Comparison of ENCODE assay signal across 11 cellular contexts in genomic region chr17:63694974-63695773, GRCh38. TPM values are rescaled to one million over a fixed set of nuclear protein-coding genes. Genes with fewer than 3 reads are reported as not detected.
DNase-seq lines count a peak whose midpoint lies in the region; ATAC-seq, FAIRE-seq and TF ChIP-seq lines count a peak whose summit lies in the region.
"Had no signal": no experiment of that assay in that cellular context is flagged by ENCODE, and none has a peak within 500 bp of the region (broad histone marks: within the 10 kb centered on the region; RNA-seq: fewer than 3 reads in every experiment).

No MANE protein-coding gene starts in this region.

- H3K27ac ChIP-seq in heart right ventricle (peak overlapping the region in 2 of 10 donors; percentile 36 to 41), transverse colon (peak overlapping the region in 2 of 4 donors; percentile 19 to 27), pancreas (no peak overlapping the region)
- H3K27ac ChIP-seq: upper lobe of right lung had no signal

- H3K4me1 Mint-ChIP-seq in CD14-positive monocyte (peaks cover 46% of the 10 kb centered on the region), immature natural killer cell (peaks cover 50 to 56% of the 10 kb centered on the region in 2 donors)
- peaks cover 33% of the 10 kb centered on the region for H3K4me1 Mint-ChIP-seq in activated CD4-positive, alpha-beta memory T cell treated with anti-CD3 and anti-CD28 coated beads, Interleukin-2, amount 10 ng/mL, durations not matched to agents 7 days and 5 days

- no peak for TF ChIP-seq POLR2A in transverse colon (IDR thresholded peaks at IDR 0.05)

- peaks cover 60 to 81% of the 10 kb centered on the region in 2 donors for H3K36me3 Mint-ChIP-seq in CD14-positive monocyte
- peaks cover 64% of the 10 kb centered on the region for H3K36me3 Mint-ChIP-seq in activated CD4-positive, alpha-beta memory T cell treated with anti-CD3 and anti-CD28 coated beads, Interleukin-2, amount 10 ng/mL, durations not matched to agents 7 days and 5 days (ENCODE audit: low read depth)
- H3K36me3 Mint-ChIP-seq in immature natural killer cell = peaks cover 3 to 22% (median 4%) of the 10 kb centered on the region in 3 donors

- CTCF ChIA-PET in activated CD4-positive, alpha-beta memory T cell treated with anti-CD3 and anti-CD28 coated beads, Interleukin-2, amount 10 ng/mL, durations not matched to agents 7 days and 5 days (lab: Charles Lee) = interaction anchor here (0.7 to 5.3 kb wide), 3 partner anchors 9 to 270 kb away, joined by 5 to 65 read pairs (median 9); no protein-coding TSS in a partner anchor

- H3K4me1 ChIP-seq in heart right ventricle (peaks cover under 1 to 50% (median 21%) of the 10 kb centered on the region in 9 donors), transverse colon (peaks cover 7 to 27% (median 13%) of the 10 kb centered on the region in 4 donors), pancreas (no peaks in the 10 kb centered on the region)

- H3K4me3 ChIP-seq in heart right ventricle = no peak overlapping the region
- H3K4me3 ChIP-seq in transverse colon = no peak overlapping the region
- H3K4me3 ChIP-seq in pancreas = no peak overlapping the region
- H3K4me3 ChIP-seq: lung, upper lobe of right lung had no signal

- DNase-seq in CD14-positive monocyte (ENCODE audit: low spot score) (no peak), GM13977 (ENCODE audit: low spot score) (peak; percentile 53), immature natural killer cell (peak in 1 of 3 donors; percentile 22), islet precursor cell (no peak), heart right ventricle (no peak), transverse colon (no peak), pancreas (no peak)
- no peak for DNase-seq in activated CD4-positive, alpha-beta memory T cell treated with anti-CD3 and anti-CD28 coated beads, Interleukin-2, amount 10 ng/mL, durations not matched to agents 7 days and 5 days
- DNase-seq: effector CD4-positive, alpha-beta T cell; upper lobe of right lung had no signal

- in situ Hi-C loops in GM13977 (cut with MboI; ENCODE audit: low pct_unique_long_range_greater_than_20kb, low sequenced_read_pairs, unreplicated experiment) (no loop called here), transverse colon (cut with MboI; ENCODE audit: low pct_ligation_motif_present in 1 of 4, low pct_unique_long_range_greater_than_20kb in 1 of 4, low sequenced_read_pairs in 3 of 4) (no loop called here)

- POLR2A ChIA-PET in activated CD4-positive, alpha-beta memory T cell treated with anti-CD3 and anti-CD28 coated beads, Interleukin-2, amount 10 ng/mL, durations not matched to agents 7 days and 5 days (lab: Charles Lee) = interaction anchor here (0.6 to 12.5 kb wide), 11 partner anchors 8 to 450 kb away, joined by 3 to 178 read pairs (median 5); partner anchors contain the start of genes CCDC47, DDX42, MAP3K3 and STRADA

- no peak for FAIRE-seq in pancreas (lab: Jason Lieb, UNC)

- H3K9me3 ChIP-seq in heart right ventricle (no peaks in the 10 kb centered on the region), transverse colon (no peaks in the 10 kb centered on the region), pancreas (no peaks in the 10 kb centered on the region)
- H3K9me3 ChIP-seq: upper lobe of right lung had no signal

- H3K27me3 ChIP-seq in heart right ventricle (no peaks in the 10 kb centered on the region), transverse colon (peaks cover 7% of the 10 kb centered on the region), pancreas (no peaks in the 10 kb centered on the region)
- H3K27me3 ChIP-seq: upper lobe of right lung had no signal

- peaks cover 0 to 83% (median 48%) of the 10 kb centered on the region in 9 donors for H3K36me3 ChIP-seq in heart right ventricle
- H3K36me3 ChIP-seq in transverse colon = peaks cover 0 to 15% (median 7%) of the 10 kb centered on the region in 4 donors
- H3K36me3 ChIP-seq in pancreas = peaks cover 2 to 26% (median 23%) of the 10 kb centered on the region in 3 donors

- H3K4me3 Mint-ChIP-seq in CD14-positive monocyte = peak overlapping the region in 1 of 2 donors; percentile 49
- peak overlapping the region; percentile 13 for H3K4me3 Mint-ChIP-seq in activated CD4-positive, alpha-beta memory T cell treated with anti-CD3 and anti-CD28 coated beads, Interleukin-2, amount 10 ng/mL, durations not matched to agents 7 days and 5 days
- H3K4me3 Mint-ChIP-seq in immature natural killer cell = peak overlapping the region; percentile 42 to 97 (median 55)

- WGBS in heart right ventricle, 2 donors = 82 to 83% methylated on average over 15 of the region's 15 CpGs
- 76 to 77% methylated on average over 9 to 14 of the region's 15 CpGs for WGBS in transverse colon (ENCODE audit: low coverage in 1 of 2), 2 donors
- WGBS in pancreas, 2 donors = 86 to 91% methylated on average over 15 of the region's 15 CpGs

- TF ChIP-seq CTCF in CD14-positive monocyte (IDR thresholded peaks at IDR 0.05) (no peak), GM13977 (IDR thresholded peaks at IDR 0.05; ENCODE audit: extremely low read depth, insufficient read depth, missing control alignments) (no peak), heart right ventricle (IDR thresholded peaks at IDR 0.05) (no peak), transverse colon (IDR thresholded peaks at IDR 0.05) (no peak), pancreas (IDR thresholded peaks at IDR 0.05) (no peak)

- TF ChIP-seq EP300 in transverse colon (IDR thresholded peaks at IDR 0.05; ENCODE audit: low read depth) = no peak

- intact Hi-C loops in CD14-positive monocyte (cut with micrococcal nuclease) = loop anchor here (5.0 to 10.0 kb wide), 8 partner anchors 43 to 147 kb away; partner anchors contain the start of genes CCDC47 (in 2 of the 2), DDX42 (in 2 of the 2), DCAF7 (in 1 of the 2) and FTSJ3 (in 1 of the 2)
- intact Hi-C loops in heart right ventricle (cut with DNase I) = loop anchor here in 2 of 10 donors (10.0 kb wide), 3 partner anchors 70 to 270 kb away; partner anchors contain the start of gene MAP3K3 (in 1 of the 2)
- intact Hi-C loops in transverse colon (cut with DNase I; ENCODE audit: low total_unique reads) = loop anchor here (10.0 kb wide), 1 partner anchor 70 kb away; the partner anchor contains the start of gene MAP3K3
- intact Hi-C loops in pancreas (cut with DNase I) = no loop called here

- H3K27me3 Mint-ChIP-seq in CD14-positive monocyte (ENCODE audit: low read depth in 3 of 3) (peaks cover 0 to 3% (median 0%) of the 10 kb centered on the region in 3 donors), immature natural killer cell (ENCODE audit: low read depth in 3 of 3) (peaks cover 25 to 49% (median 27%) of the 10 kb centered on the region in 3 donors)
- H3K27me3 Mint-ChIP-seq in activated CD4-positive, alpha-beta memory T cell treated with anti-CD3 and anti-CD28 coated beads, Interleukin-2, amount 10 ng/mL, durations not matched to agents 7 days and 5 days = no peaks in the 10 kb centered on the region

- ATAC-seq in heart right ventricle (no peak), pancreas (no peak)
- ATAC-seq: upper lobe of right lung had no signal

- H3K27ac Mint-ChIP-seq in CD14-positive monocyte (peak overlapping the region; percentile 73 to 90 (median 79)), immature natural killer cell (peak overlapping the region; percentile 80 to 99 (median 90))
- peak overlapping the region; percentile 65 for H3K27ac Mint-ChIP-seq in activated CD4-positive, alpha-beta memory T cell treated with anti-CD3 and anti-CD28 coated beads, Interleukin-2, amount 10 ng/mL, durations not matched to agents 7 days and 5 days

- no peaks in the 10 kb centered on the region for H3K9me3 Mint-ChIP-seq in CD14-positive monocyte
- no peaks in the 10 kb centered on the region for H3K9me3 Mint-ChIP-seq in activated CD4-positive, alpha-beta memory T cell treated with anti-CD3 and anti-CD28 coated beads, Interleukin-2, amount 10 ng/mL, durations not matched to agents 7 days and 5 days
- H3K9me3 Mint-ChIP-seq in immature natural killer cell = no peaks in the 10 kb centered on the region

RNA-seq across cellular contexts. Expression of gene LIMD2, which starts 4.8 kb away (rescaled TPM):
- 100 to 1,000 TPM; 315 to 334 TPM for polyA plus RNA-seq in CD14-positive monocyte
- total RNA-seq in activated CD4-positive, alpha-beta memory T cell treated with anti-CD3 and anti-CD28 coated beads, Interleukin-2, amount 10 ng/mL, durations not matched to agents 7 days and 5 days = 100 to 1,000 TPM; 394 to 401 TPM
- 100 to 1,000 TPM; 273 to 573 (median 404) TPM for polyA plus RNA-seq in immature natural killer cell
- total RNA-seq in heart right ventricle = 10 to 100 TPM in 1 of 10 donors, 1 to 10 TPM in 9; 1.8 to 30.6 (median 3.3) TPM
- 10 to 100 TPM in 1 of 2 donors, 1 to 10 TPM in 1; 8.2 to 10.0 TPM for polyA plus RNA-seq in heart right ventricle
- total RNA-seq in transverse colon = 10 to 100 TPM in 2 of 4 donors, 1 to 10 TPM in 2; 5.3 to 30.7 (median 12.2) TPM
- total RNA-seq in pancreas = 10 to 100 TPM in 1 of 6 donors, 1 to 10 TPM in 5; 1.4 to 15.9 (median 4.7) TPM
- 10 to 100 TPM; 10.9 to 16.6 TPM for polyA plus RNA-seq in pancreas

RNA-seq across cellular contexts. Expression of gene STRADA, which starts 46.4 kb away (rescaled TPM):
- polyA plus RNA-seq in CD14-positive monocyte = 10 to 100 TPM; 12.5 to 19.8 TPM
- total RNA-seq in activated CD4-positive, alpha-beta memory T cell treated with anti-CD3 and anti-CD28 coated beads, Interleukin-2, amount 10 ng/mL, durations not matched to agents 7 days and 5 days = 10 to 100 TPM; 53.1 to 59.4 TPM
- polyA plus RNA-seq in immature natural killer cell = 10 to 100 TPM; 22.3 to 34.9 (median 33.0) TPM
- total RNA-seq in heart right ventricle = 10 to 100 TPM; 12.2 to 19.0 (median 17.7) TPM
- polyA plus RNA-seq in heart right ventricle = 10 to 100 TPM; 15.7 to 30.0 TPM
- 10 to 100 TPM; 23.1 to 37.8 (median 33.8) TPM for total RNA-seq in transverse colon
- 10 to 100 TPM in 5 of 6 donors, 1 to 10 TPM in 1; 8.3 to 15.4 (median 12.1) TPM for total RNA-seq in pancreas
- polyA plus RNA-seq in pancreas = 10 to 100 TPM; 18.3 to 26.7 TPM

Comparison
In these comparisons a context has a peak if more than half of its experiments do, and no peak if none do; other contexts are left out.
1. RNA of gene LIMD2, which starts 4.8 kb away (total RNA-seq): 394 to 401 TPM in activated CD4-positive, alpha-beta memory T cell treated with anti-CD3 and anti-CD28 coated beads, Interleukin-2, amount 10 ng/mL, durations not matched to agents 7 days and 5 days; 5.3 to 30.7 TPM in transverse colon, 1.4 to 15.9 TPM in pancreas and 1.8 to 30.6 TPM in heart right ventricle; every median in the first group is over 10 times any median in the second.
2. intact Hi-C loops: an anchor here in CD14-positive monocyte (5.0 to 10.0 kb wide) and transverse colon (10.0 kb wide); none called in pancreas.
3. Peak in every context shown above with its lines, with median percentiles within 50 percentile points of each other: H3K27ac Mint-ChIP-seq.